In genomic region chr15:51366911-51367310, GRCh38 we compare ENCODE assay signal across 11 cellular contexts. TPM values are rescaled to one million over a fixed set of nuclear protein-coding genes. Genes with fewer than 3 reads are reported as not detected.
DNase-seq lines count a peak whose midpoint lies in the region; ATAC-seq and TF ChIP-seq lines count a peak whose summit lies in the region.
"Had no signal": no experiment of that assay in that cellular context is flagged by ENCODE, and none has a peak within 500 bp of the region (broad histone marks: within the 10 kb centered on the region; RNA-seq: fewer than 3 reads in every experiment).

No MANE protein-coding gene starts in this region.

- H3K9me3 ChIP-seq in MG63, result no peaks in the 10 kb centered on the region
- H3K9me3 ChIP-seq: neutrophil had no signal

- H3K4me1 ChIP-seq in GM23338 (ENCODE audit: insufficient read depth), result no peaks in the 10 kb centered on the region; the same call in 1 of the 2 replicates

- ATAC-seq in GM23338 (no peak), HG03280 (IDR thresholded peaks at IDR 0.05; ENCODE audit: unreplicated experiment) (no peak), GM19463 (IDR thresholded peaks at IDR 0.05; ENCODE audit: unreplicated experiment) (no peak)

- peak; percentile 30 for TF ChIP-seq CTCF in C4-2B (conservative IDR thresholded peaks at IDR 0.05)
- no peak for TF ChIP-seq CTCF in GM23338 (conservative IDR thresholded peaks at IDR 0.05; ENCODE audit: low read depth in 2 of 2)

- no peak overlapping the region for H3K27ac Mint-ChIP-seq in GM23338
- H3K27ac Mint-ChIP-seq: activated T-helper 2 cell treated with anti-CD3 and anti-CD28 coated beads, Interferon-gamma antibody, Interleukin-2, Interleukin-4, amounts not matched to agents 10 μg/mL and 5 μg/mL and 100 μg/mL, durations not matched to agents 14 hours and 24 hours and 36 hours had no signal

- H3K4me2 ChIP-seq in GM23338, result no peak overlapping the region

- no peaks in the 10 kb centered on the region for H3K36me3 Mint-ChIP-seq in GM23338 (ENCODE audit: low read depth)

- H3K27me3 ChIP-seq in MG63 (no peaks in the 10 kb centered on the region; the same call in 1 of the 2 replicates), GM23338 (ENCODE audit: insufficient read depth) (no peaks in the 10 kb centered on the region)
- H3K27me3 ChIP-seq: neutrophil had no signal

- H3K36me3 ChIP-seq in MG63, result no peaks in the 10 kb centered on the region
- no peaks in the 10 kb centered on the region for H3K36me3 ChIP-seq in GM23338 (ENCODE audit: insufficient read depth)

- H3F3A ChIP-seq in GM23338 (replicated peaks; ENCODE audit: low read depth), result no peaks in the 10 kb centered on the region

- peaks cover 7% of the 10 kb centered on the region; the same call in 2 of the 3 replicates for H3K4me1 Mint-ChIP-seq in GM23338

- no peaks in the 10 kb centered on the region for H3K9me2 ChIP-seq in GM23338 (ENCODE audit: insufficient read depth)

- no peaks in the 10 kb centered on the region for H3K9me3 Mint-ChIP-seq in GM23338
- H3K9me3 Mint-ChIP-seq: activated T-helper 2 cell treated with anti-CD3 and anti-CD28 coated beads, Interferon-gamma antibody, Interleukin-2, Interleukin-4, amounts not matched to agents 10 μg/mL and 5 μg/mL and 100 μg/mL, durations not matched to agents 14 hours and 24 hours and 36 hours had no signal

- H3K4me3 ChIP-seq in MG63 (no peak overlapping the region), GM23338 (no peak overlapping the region)

- H2AFZ ChIP-seq in GM23338, result no peak overlapping the region

- H3K79me2 ChIP-seq in GM23338 (replicated peaks; ENCODE audit: insufficient read depth), result no peaks in the 10 kb centered on the region

- no peak overlapping the region for H3K4me3 Mint-ChIP-seq in GM23338

- peak; percentile 64 for DNase-seq in MG63
- DNase-seq in dermis blood vessel endothelial cell, result peak; percentile 7
- DNase-seq in mucosa of gallbladder (ENCODE audit: low spot score), result peak; percentile 62
- DNase-seq in GM23338 (ENCODE audit: low spot score), result no peak
- DNase-seq in NCI-H446 (lab: John Stamatoyannopoulos, UW), result no peak
- DNase-seq: stimulated activated CD4-positive, alpha-beta T cell treated with anti-CD3 and anti-CD28 coated beads, Interleukin-2, amount 100 ng/mL, for 48 hours had no signal

- H4K20me1 ChIP-seq in GM23338 (replicated peaks; ENCODE audit: insufficient read depth), result no peaks in the 10 kb centered on the region

- peaks cover 1% of the 10 kb centered on the region for H3K27me3 Mint-ChIP-seq in GM23338 (ENCODE audit: insufficient read depth, low read depth, poor library complexity)

- H3K27ac ChIP-seq in C4-2B (peak overlapping the region; percentile 65), GM23338 (ENCODE audit: low read depth) (no peak overlapping the region)
- H3K27ac ChIP-seq: neutrophil had no signal

TF ChIP-seq in GM23338, 12 proteins besides CTCF, POLR2A, EP300 and RAD21:
- TF ChIP-seq ZNF331 (CRISPR knock-in tag; IDR thresholded peaks at IDR 0.05; ENCODE audit: low read depth), result no peak

RNA-seq across cellular contexts. Expression of gene GLDN, which starts 25.5 kb away (rescaled TPM):
- 0.30 and 0.67 TPM in 2 replicates for total RNA-seq in MG63 (2014; rRNA removed; shearing (Covaris generic); ENCODE audit: low replicate concordance)
- total RNA-seq in dermis blood vessel endothelial cell (not detected in 2 replicates), mucosa of gallbladder (20.7 TPM)
- 1.2 and 1.5 TPM in 2 replicates for total RNA-seq in GM23338 (2014; rRNA removed; shearing (Covaris generic))
- 0.19 and 0.32 TPM in 2 replicates for polyA plus RNA-seq in GM23338 (2016; fragmentation: Nextera tagmentation; extraction: Ambion mirVana)

RNA-seq across cellular contexts. Expression of gene CYP19A1, which starts 28.5 kb away (rescaled TPM):
- 0.69 TPM in 1 of 2 replicates, not detected in the other for total RNA-seq in MG63 (2014; rRNA removed; shearing (Covaris generic); ENCODE audit: low replicate concordance)
- total RNA-seq in dermis blood vessel endothelial cell (not detected in 2 replicates), mucosa of gallbladder (0.46 TPM)
- total RNA-seq in GM23338 (2014; rRNA removed; shearing (Covaris generic)), result not detected in 2 replicates
- polyA plus RNA-seq in GM23338 (2016; fragmentation: Nextera tagmentation; extraction: Ambion mirVana), result 0.05 and 0.42 TPM in 2 replicates

Comparison
In these comparisons a context has a peak if more than half of its experiments do, and no peak if none do; other contexts are left out.
1. DNase-seq: peak in MG63 (single experiment), dermis blood vessel endothelial cell (single experiment) and mucosa of gallbladder (single experiment); none in GM23338 (single experiment) and NCI-H446 (0 of 2).